8 cellular contexts compared by ENCODE assay signal in the genomic region with DNA sequence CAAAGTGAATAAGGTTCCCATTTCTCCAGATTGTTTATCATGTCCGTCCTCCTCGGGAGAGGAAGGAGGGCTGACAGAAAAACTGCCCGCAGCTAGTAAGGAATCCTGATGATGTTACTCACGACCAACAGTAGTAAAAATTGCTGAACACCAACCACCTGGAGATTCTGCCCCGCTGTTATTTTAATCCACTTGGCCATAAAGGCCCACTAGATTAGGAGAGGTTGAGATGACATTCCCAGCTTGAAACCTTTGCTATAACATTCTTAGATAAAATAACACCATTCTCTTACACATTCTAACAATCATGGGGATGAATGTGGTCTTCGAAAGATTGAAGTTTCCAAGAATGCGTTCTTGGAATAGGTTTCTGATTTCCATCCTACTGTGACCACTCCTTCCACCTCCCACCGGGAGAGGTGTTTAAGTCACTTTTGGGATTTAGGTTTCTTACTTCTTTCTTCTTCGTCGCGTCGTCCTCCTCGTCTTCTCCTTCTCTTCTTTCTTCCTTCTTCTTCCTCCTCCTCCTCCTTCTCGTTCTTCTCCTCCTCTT. TPM values are rescaled to one million over a fixed set of nuclear protein-coding genes. Genes with fewer than 3 reads are reported as not detected.
DNase-seq lines count a peak whose midpoint lies in the region; ATAC-seq, FAIRE-seq and TF ChIP-seq lines count a peak whose summit lies in the region.

No MANE protein-coding gene starts in this region.

- H3K9me3 ChIP-seq in Panc1 (ENCODE audit: control insufficient read depth, insufficient read depth, low read depth, low read length) (no peaks in the 10 kb centered on the region), esophagus squamous epithelium (no peaks in the 10 kb centered on the region), trophoblast cell (ENCODE audit: insufficient read depth, low read depth, low read length) (no peaks in the 10 kb centered on the region)

- ATAC-seq in Panc1: no peak
- ATAC-seq in HG03097 (IDR thresholded peaks at IDR 0.05; ENCODE audit: low FRiP score, unreplicated experiment): no peak

- H3K23ac ChIP-seq in trophoblast cell (ENCODE audit: low read length): no peak overlapping the region

- H3K14ac ChIP-seq in trophoblast cell (ENCODE audit: low read length): no peak overlapping the region

- peak overlapping the region; percentile 82 for H3K4me2 ChIP-seq in trophoblast cell (ENCODE audit: low read length)

- CTCF ChIA-PET in Panc1 (lab: Charles Lee): no interaction called here

- no peaks in the 10 kb centered on the region; the same call in 1 of the 2 replicates for H3K36me3 ChIP-seq in Panc1 (ENCODE audit: control insufficient read depth, insufficient read depth, low read length)
- H3K36me3 ChIP-seq in esophagus squamous epithelium: no peaks in the 10 kb centered on the region
- no peaks in the 10 kb centered on the region for H3K36me3 ChIP-seq in trophoblast cell (ENCODE audit: control insufficient read depth in 1 of 2, insufficient read depth in 2 of 2, low read length in 2 of 2)

- FAIRE-seq in D721Med (lab: Jason Lieb, UNC): peak; percentile 16

- H3K27ac ChIP-seq in Panc1 (ENCODE audit: low read length) (peak overlapping the region; percentile 88), esophagus squamous epithelium (peak overlapping the region; percentile 81 to 93 (median 84)), trophoblast cell (ENCODE audit: low read depth, low read length) (no peak overlapping the region)

- no peak for TF ChIP-seq CTCF in D721Med (IDR thresholded peaks at IDR 0.05; ENCODE audit: insufficient read depth, missing control alignments)
- TF ChIP-seq CTCF in Panc1 (IDR thresholded peaks at IDR 0.05): no peak
- no peak for TF ChIP-seq CTCF in esophagus squamous epithelium (IDR thresholded peaks at IDR 0.05)

- H4K12ac ChIP-seq in trophoblast cell (ENCODE audit: low read depth, low read length): no peak overlapping the region

- H4K8ac ChIP-seq in trophoblast cell (ENCODE audit: low read depth, low read length): no peak overlapping the region

- no peak overlapping the region for H2BK12ac ChIP-seq in trophoblast cell (ENCODE audit: low read length)

- no peak overlapping the region for H3K4ac ChIP-seq in trophoblast cell (ENCODE audit: low read depth, low read length)

- DNase-seq in D721Med (ENCODE audit: insufficient read length, low spot score): no peak
- DNase-seq in Panc1 (ENCODE audit: low read depth, low spot score): no peak
- no peak for DNase-seq in esophagus squamous epithelium (lab: John Stamatoyannopoulos, UW)
- DNase-seq in trophoblast cell: peak in 1 of 2 donors; percentile 36
- no peak for DNase-seq in NCI-H226
- DNase-seq in stimulated activated CD8-positive, alpha-beta memory T cell treated with anti-CD3 and anti-CD28 coated beads, Interleukin-4, amount 100 ng/mL, for 48 hours: no peak
- DNase-seq in SHP77 treated with DMSO at 0.1 percent for 48 hours (lab: John Stamatoyannopoulos, UW): no peak

- TF ChIP-seq POLR2A in esophagus squamous epithelium (IDR thresholded peaks at IDR 0.05): no peak

- in situ Hi-C loops in Panc1 (cut with HindIII; ENCODE audit: low pct_unique_long_range_greater_than_20kb, low sequenced_read_pairs): no loop called here

- H3K18ac ChIP-seq in trophoblast cell (ENCODE audit: low read length): no peak overlapping the region

- no peak overlapping the region for H2BK120ac ChIP-seq in trophoblast cell (ENCODE audit: insufficient read depth, low read length, poor library complexity)

- H3K9ac ChIP-seq in trophoblast cell (ENCODE audit: low read length): no peak overlapping the region

- WGBS in esophagus squamous epithelium, 2 donors: 11 to 18% methylated on average over 14 of the region's 14 CpGs
- 60% methylated on average over 1 of the region's 14 CpGs for WGBS in trophoblast cell (ENCODE audit: extremely low coverage, insufficient coverage, insufficient read length)

- POLR2A ChIA-PET in Panc1 (lab: Charles Lee): no interaction called here

- no peak overlapping the region for H2BK5ac ChIP-seq in trophoblast cell (ENCODE audit: low read depth, low read length, poor library complexity)

- H3K4me1 ChIP-seq in Panc1 (ENCODE audit: control insufficient read depth, insufficient read depth, low read length): peaks cover 49% of the 10 kb centered on the region
- H3K4me1 ChIP-seq in esophagus squamous epithelium: peaks cover 5 to 76% (median 23%) of the 10 kb centered on the region in 3 donors
- H3K4me1 ChIP-seq in trophoblast cell (ENCODE audit: control insufficient read depth in 1 of 2, insufficient read depth in 2 of 2, low read length in 2 of 2): peaks cover 6 to 14% of the 10 kb centered on the region in 2 experiments

- H3K79me2 ChIP-seq in trophoblast cell (ENCODE audit: control insufficient read depth, insufficient read depth, low read length, poor library complexity): no peaks in the 10 kb centered on the region

- intact Hi-C loops in Panc1 (cut with micrococcal nuclease; ENCODE audit: unreplicated experiment) (loop anchor here (5.0 kb wide), 1 partner anchor 204 kb away; no protein-coding TSS in a partner anchor), esophagus squamous epithelium (cut with DNase I) (no loop called here)

- H4K91ac ChIP-seq in trophoblast cell (ENCODE audit: low read depth, low read length): no peak overlapping the region

- no peak overlapping the region for H2AFZ ChIP-seq in trophoblast cell (ENCODE audit: insufficient read depth, low read length, poor library complexity)

- H3K27me3 ChIP-seq in Panc1 (ENCODE audit: control insufficient read depth, insufficient read depth, low read length) (no peaks in the 10 kb centered on the region), esophagus squamous epithelium (peaks cover 0 to 59% (median 0%) of the 10 kb centered on the region in 4 donors), trophoblast cell (ENCODE audit: insufficient read depth, low read length) (peaks cover 30% of the 10 kb centered on the region)

- H3K4me3 ChIP-seq in Panc1 (ENCODE audit: low read depth in 2 of 2, low read length in 2 of 2): peak overlapping the region; percentile 92 to 95
- peak overlapping the region; percentile 59 to 89 (median 77) for H3K4me3 ChIP-seq in esophagus squamous epithelium
- H3K4me3 ChIP-seq in trophoblast cell (ENCODE audit: low read depth, low read length): no peak overlapping the region

- BruUV-seq in Panc1 (replicated peaks; lab: Mats Ljungman, UMichigan): no TSS peak

- H2AK5ac ChIP-seq in trophoblast cell (ENCODE audit: low read length): no peak overlapping the region

- H3K79me1 ChIP-seq in trophoblast cell (ENCODE audit: low read length): no peaks in the 10 kb centered on the region

RNA-seq across cellular contexts. Expression of gene CACHD1, which starts 1.9 kb away (rescaled TPM):
- 29.9 TPM for total RNA-seq in Panc1 (2021; ENCODE audit: unreplicated experiment)
- polyA plus RNA-seq in Panc1 (2012; ENCODE audit: insufficient read length): 13.4 TPM
- 10 to 100 TPM in 1 of 4 donors, 1 to 10 TPM in 3; 1.9 to 14.5 (median 4.1) TPM for total RNA-seq in esophagus squamous epithelium
- polyA plus RNA-seq in trophoblast cell (2013): 0.82 and 0.89 TPM in 2 replicates
